20 cellular contexts compared by ENCODE assay signal in the genomic region with DNA sequence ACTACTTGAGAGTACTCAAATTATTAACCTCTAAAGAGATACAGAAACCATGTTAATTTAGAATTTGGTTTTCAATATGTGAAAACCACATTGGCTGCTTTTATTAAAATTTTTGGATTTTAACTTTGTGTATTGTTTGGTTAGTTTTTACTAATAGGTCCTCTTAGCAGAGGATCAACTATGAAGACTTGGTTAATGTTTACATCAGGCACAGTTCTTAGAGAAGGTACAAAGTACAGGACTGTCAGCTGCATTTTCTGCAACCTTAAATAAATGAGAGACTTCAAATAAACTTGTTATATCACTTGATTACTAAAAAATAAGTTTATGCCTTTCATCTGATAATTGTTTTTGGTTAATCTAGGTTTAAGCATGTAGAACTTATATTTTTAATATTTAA.
DNase-seq lines count a peak whose midpoint lies in the region; ATAC-seq, FAIRE-seq and TF ChIP-seq lines count a peak whose summit lies in the region.
"Had no signal": no experiment of that assay in that cellular context is flagged by ENCODE, and none has a peak within 500 bp of the region (broad histone marks: within the 10 kb centered on the region; RNA-seq: fewer than 3 reads in every experiment).

No MANE protein-coding gene starts in this region.

- H3K4me3 ChIP-seq in A549 = no peak overlapping the region
- H3K4me3 ChIP-seq: K562 had no signal

- ATAC-seq in A549 (no peak), left colon (peak; percentile 88), HG03025 (IDR thresholded peaks at IDR 0.05; ENCODE audit: low FRiP score, unreplicated experiment) (no peak)
- ATAC-seq: K562, Panc1, SK-N-SH treated with all-trans-retinoic acid at 6 μM for 48 hours had no signal

- FAIRE-seq in A549 (lab: Jason Lieb, UNC) = no peak
- FAIRE-seq in GM19239 (lab: Jason Lieb, UNC) = peak; percentile 8
- FAIRE-seq: K562 had no signal

- H3K4me3 Mint-ChIP-seq in nephron = no peak overlapping the region
- H3K4me3 Mint-ChIP-seq: CD14-positive monocyte, H9, HFFc6 had no signal

- POLR2A ChIA-PET in A549 (lab: Yijun Ruan, JAX) = no interaction called here

- TF ChIP-seq CTCF in A549 (IDR thresholded peaks at IDR 0.05) = no peak
- TF ChIP-seq CTCF in nephron (IDR thresholded peaks at IDR 0.05; ENCODE audit: unreplicated experiment in 3 of 3) = no peak

- CTCF ChIA-PET in A549 (lab: Yijun Ruan, JAX) = no interaction called here

- no peaks in the 10 kb centered on the region for H3K9me3 Mint-ChIP-seq in nephron
- H3K9me3 Mint-ChIP-seq: H9, HFFc6 had no signal

- intact Hi-C loops in left colon (cut with DNase I, micrococcal nuclease) = no loop called here

- no peaks in the 10 kb centered on the region for H3K4me1 Mint-ChIP-seq in nephron
- H3K4me1 Mint-ChIP-seq: CD14-positive monocyte, H9 had no signal

- no peak for TF ChIP-seq EP300 in A549 (IDR thresholded peaks at IDR 0.05)

- no peak for TF ChIP-seq POLR2A in A549 (IDR thresholded peaks at IDR 0.05; ENCODE audit: low read length)

- H3K27ac Mint-ChIP-seq in nephron = peak overlapping the region in 2 of 3 experiments; percentile 30 to 82
- H3K27ac Mint-ChIP-seq: CD14-positive monocyte, H9, HFFc6 had no signal

- H3K27ac ChIP-seq in A549 = no peak overlapping the region

- H3K4me1 ChIP-seq in A549 = peaks cover 16% of the 10 kb centered on the region; the same call in 2 of the 3 replicates

- H3K27me3 Mint-ChIP-seq in nephron (ENCODE audit: low read depth) = no peaks in the 10 kb centered on the region

- no peak for TF ChIP-seq RAD21 in A549 (conservative IDR thresholded peaks at IDR 0.05 in 1 of 2, IDR thresholded peaks at IDR 0.05 in 1 of 2)

- DNase-seq in A549 (ENCODE audit: low read depth in 1 of 2, low spot score in 1 of 2) = no peak
- no peak for DNase-seq in GM19239 (ENCODE audit: insufficient read length, low spot score)
- DNase-seq in left colon = no peak
- DNase-seq in NCI-H82 treated with DMSO at 0.1 percent for 48 hours (lab: John Stamatoyannopoulos, UW; ENCODE audit: unreplicated experiment) = no peak
- no peak for DNase-seq in T-helper 1 cell
- DNase-seq: 8988T, H9, HFFc6, MM.1S, NCI-H1092 treated with DMSO at 0.1 percent for 48 hours, NCI-H1436 treated with DMSO at 0.1 percent for 48 hours, NCI-H1930, NCI-H510A, NCI-H748 treated with DMSO at 0.1 percent for 48 hours had no signal

- H3K36me3 Mint-ChIP-seq in nephron (ENCODE audit: low read depth) = no peaks in the 10 kb centered on the region
- H3K36me3 Mint-ChIP-seq: CD14-positive monocyte had no signal

- no peaks in the 10 kb centered on the region for H3K9me3 ChIP-seq in A549

- H3K4me2 ChIP-seq in A549 = peak overlapping the region; percentile 54

TF ChIP-seq in A549, 52 proteins besides CTCF, POLR2A, EP300 and RAD21:
- TF ChIP-seq, protein P1, sequence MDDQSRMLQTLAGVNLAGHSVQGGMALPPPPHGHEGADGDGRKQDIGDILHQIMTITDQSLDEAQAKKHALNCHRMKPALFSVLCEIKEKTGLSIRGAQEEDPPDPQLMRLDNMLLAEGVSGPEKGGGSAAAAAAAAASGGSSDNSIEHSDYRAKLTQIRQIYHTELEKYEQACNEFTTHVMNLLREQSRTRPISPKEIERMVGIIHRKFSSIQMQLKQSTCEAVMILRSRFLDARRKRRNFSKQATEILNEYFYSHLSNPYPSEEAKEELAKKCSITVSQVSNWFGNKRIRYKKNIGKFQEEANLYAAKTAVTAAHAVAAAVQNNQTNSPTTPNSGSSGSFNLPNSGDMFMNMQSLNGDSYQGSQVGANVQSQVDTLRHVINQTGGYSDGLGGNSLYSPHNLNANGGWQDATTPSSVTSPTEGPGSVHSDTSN (IDR thresholded peaks at IDR 0.05) = no peak
- TF ChIP-seq RFX5 (IDR thresholded peaks at IDR 0.05) (no peak), TP53 (CRISPR knock-in tag; IDR thresholded peaks at IDR 0.05) (no peak), SMC3 (IDR thresholded peaks at IDR 0.05) (no peak), NR3C1 (IDR thresholded peaks at IDR 0.05) (no peak), HOXA7 (CRISPR knock-in tag; IDR thresholded peaks at IDR 0.05) (no peak), ZSCAN20 (CRISPR knock-in tag; IDR thresholded peaks at IDR 0.05) (no peak), JUNB (IDR thresholded peaks at IDR 0.05) (no peak), ESRRA (IDR thresholded peaks at IDR 0.05; ENCODE audit: borderline replicate concordance, low read length) (no peak), POLR2AphosphoS2 (conservative IDR thresholded peaks at IDR 0.05; ENCODE audit: low read length) (no peak), HDAC2 (IDR thresholded peaks at IDR 0.05) (no peak), BHLHE40 (IDR thresholded peaks at IDR 0.05; ENCODE audit: low read depth, low read length) (no peak), TFCP2L1 (CRISPR knock-in tag; IDR thresholded peaks at IDR 0.05) (no peak), EHF (CRISPR knock-in tag; IDR thresholded peaks at IDR 0.05) (no peak), MAFK (IDR thresholded peaks at IDR 0.05; ENCODE audit: partially characterized antibody) (no peak)
- TF ChIP-seq, protein P2, sequence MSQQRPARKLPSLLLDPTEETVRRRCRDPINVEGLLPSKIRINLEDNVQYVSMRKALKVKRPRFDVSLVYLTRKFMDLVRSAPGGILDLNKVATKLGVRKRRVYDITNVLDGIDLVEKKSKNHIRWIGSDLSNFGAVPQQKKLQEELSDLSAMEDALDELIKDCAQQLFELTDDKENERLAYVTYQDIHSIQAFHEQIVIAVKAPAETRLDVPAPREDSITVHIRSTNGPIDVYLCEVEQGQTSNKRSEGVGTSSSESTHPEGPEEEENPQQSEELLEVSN (IDR thresholded peaks at IDR 0.05; ENCODE audit: borderline replicate concordance, low read depth) = no peak
- TF ChIP-seq, protein P3, sequence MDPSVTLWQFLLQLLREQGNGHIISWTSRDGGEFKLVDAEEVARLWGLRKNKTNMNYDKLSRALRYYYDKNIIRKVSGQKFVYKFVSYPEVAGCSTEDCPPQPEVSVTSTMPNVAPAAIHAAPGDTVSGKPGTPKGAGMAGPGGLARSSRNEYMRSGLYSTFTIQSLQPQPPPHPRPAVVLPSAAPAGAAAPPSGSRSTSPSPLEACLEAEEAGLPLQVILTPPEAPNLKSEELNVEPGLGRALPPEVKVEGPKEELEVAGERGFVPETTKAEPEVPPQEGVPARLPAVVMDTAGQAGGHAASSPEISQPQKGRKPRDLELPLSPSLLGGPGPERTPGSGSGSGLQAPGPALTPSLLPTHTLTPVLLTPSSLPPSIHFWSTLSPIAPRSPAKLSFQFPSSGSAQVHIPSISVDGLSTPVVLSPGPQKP (IDR thresholded peaks at IDR 0.05; ENCODE audit: low read depth, low read length) = no peak
- TF ChIP-seq, protein P4, sequence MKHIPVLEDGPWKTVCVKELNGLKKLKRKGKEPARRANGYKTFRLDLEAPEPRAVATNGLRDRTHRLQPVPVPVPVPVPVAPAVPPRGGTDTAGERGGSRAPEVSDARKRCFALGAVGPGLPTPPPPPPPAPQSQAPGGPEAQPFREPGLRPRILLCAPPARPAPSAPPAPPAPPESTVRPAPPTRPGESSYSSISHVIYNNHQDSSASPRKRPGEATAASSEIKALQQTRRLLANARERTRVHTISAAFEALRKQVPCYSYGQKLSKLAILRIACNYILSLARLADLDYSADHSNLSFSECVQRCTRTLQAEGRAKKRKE (CRISPR knock-in tag; IDR thresholded peaks at IDR 0.05; ENCODE audit: low read depth) = no peak
- TF ChIP-seq, protein P5, sequence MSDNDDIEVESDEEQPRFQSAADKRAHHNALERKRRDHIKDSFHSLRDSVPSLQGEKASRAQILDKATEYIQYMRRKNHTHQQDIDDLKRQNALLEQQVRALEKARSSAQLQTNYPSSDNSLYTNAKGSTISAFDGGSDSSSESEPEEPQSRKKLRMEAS (IDR thresholded peaks at IDR 0.05) = no peak
